ENCODE assay signal across 13 cellular contexts in genomic region chr4:53695540-53696463, GRCh38.
DNase-seq lines count a peak whose midpoint lies in the region; ATAC-seq and TF ChIP-seq lines count a peak whose summit lies in the region.
"Had no signal": no experiment of that assay in that cellular context is flagged by ENCODE, and none has a peak within 500 bp of the region (broad histone marks: within the 10 kb centered on the region; RNA-seq: fewer than 3 reads in every experiment).

No MANE protein-coding gene starts in this region.

- DNase-seq in NOMO-1 treated with DMSO at 0.1 percent for 48 hours (lab: John Stamatoyannopoulos, UW; ENCODE audit: unreplicated experiment) (peak; percentile 4), NOMO-1 treated with dmso at 0.1 percent for 144 hours (lab: John Stamatoyannopoulos, UW; ENCODE audit: unreplicated experiment) (no peak), M059J (ENCODE audit: low read depth) (peak; percentile 58), suprapubic skin (ENCODE audit: low spot score in 2 of 2) (no peak), NCI-H1436 treated with DMSO at 0.1 percent for 48 hours (lab: John Stamatoyannopoulos, UW) (no peak), retina (no peak)
- no peak for DNase-seq in effector memory CD8-positive, alpha-beta T cell
- DNase-seq: 8988T; activated CD8-positive, alpha-beta memory T cell treated with anti-CD3 and anti-CD28 coated beads, Interleukin-2, amount 50 U/mL, for 4 hours; DMS53; NCI-H446 had no signal

- peaks cover 0 to 2% of the 10 kb centered on the region in 2 donors for H3K9me3 Mint-ChIP-seq in effector memory CD8-positive, alpha-beta T cell

- H3K9me3 ChIP-seq in suprapubic skin = no peaks in the 10 kb centered on the region
- H3K9me3 ChIP-seq: HAP-1 had no signal

- no peaks in the 10 kb centered on the region for H3K4me1 ChIP-seq in suprapubic skin
- H3K4me1 ChIP-seq: HAP-1 had no signal

- H3K27ac ChIP-seq in suprapubic skin = peak overlapping the region; percentile 43

- no peaks in the 10 kb centered on the region for H3K27me3 ChIP-seq in suprapubic skin

- H3K4me1 Mint-ChIP-seq in effector memory CD8-positive, alpha-beta T cell (ENCODE audit: low read depth in 2 of 2) = no peaks in the 10 kb centered on the region

- WGBS in suprapubic skin = 40% methylated on average over 7 of the region's 7 CpGs

- peaks cover 13 to 19% of the 10 kb centered on the region in 2 donors for H3K27me3 Mint-ChIP-seq in effector memory CD8-positive, alpha-beta T cell

- TF ChIP-seq CTCF in suprapubic skin (IDR thresholded peaks at IDR 0.05) = no peak

- no peak overlapping the region for H3K4me3 Mint-ChIP-seq in effector memory CD8-positive, alpha-beta T cell

- no peak for TF ChIP-seq POLR2A in suprapubic skin (IDR thresholded peaks at IDR 0.05)

- H3K4me3 ChIP-seq in suprapubic skin = no peak overlapping the region
- H3K4me3 ChIP-seq: HAP-1 had no signal

- TF ChIP-seq EP300 in suprapubic skin (IDR thresholded peaks at IDR 0.05) = no peak

- H3K36me3 Mint-ChIP-seq in effector memory CD8-positive, alpha-beta T cell (ENCODE audit: insufficient read depth) = no peaks in the 10 kb centered on the region

- no peak overlapping the region for H3K27ac Mint-ChIP-seq in effector memory CD8-positive, alpha-beta T cell

- no peaks in the 10 kb centered on the region for H3K36me3 ChIP-seq in suprapubic skin
- H3K36me3 ChIP-seq: HAP-1 had no signal

- ATAC-seq in HG02642 (IDR thresholded peaks at IDR 0.05; ENCODE audit: poor library complexity, unreplicated experiment) = peak; percentile 87
- ATAC-seq in effector memory CD8-positive, alpha-beta T cell (replicated peaks) = no peak

Comparison
In these comparisons a context has a peak if more than half of its experiments do, and no peak if none do; other contexts are left out.
1. DNase-seq: peak in NOMO-1 treated with DMSO at 0.1 percent for 48 hours (single experiment) and M059J (single experiment); none in NOMO-1 treated with dmso at 0.1 percent for 144 hours (single experiment), suprapubic skin (0 of 2), NCI-H1436 treated with DMSO at 0.1 percent for 48 hours (single experiment), retina (single experiment) and effector memory CD8-positive, alpha-beta T cell (0 of 3).